1 cellular context compared by ENCODE assay signal in the genomic region with DNA sequence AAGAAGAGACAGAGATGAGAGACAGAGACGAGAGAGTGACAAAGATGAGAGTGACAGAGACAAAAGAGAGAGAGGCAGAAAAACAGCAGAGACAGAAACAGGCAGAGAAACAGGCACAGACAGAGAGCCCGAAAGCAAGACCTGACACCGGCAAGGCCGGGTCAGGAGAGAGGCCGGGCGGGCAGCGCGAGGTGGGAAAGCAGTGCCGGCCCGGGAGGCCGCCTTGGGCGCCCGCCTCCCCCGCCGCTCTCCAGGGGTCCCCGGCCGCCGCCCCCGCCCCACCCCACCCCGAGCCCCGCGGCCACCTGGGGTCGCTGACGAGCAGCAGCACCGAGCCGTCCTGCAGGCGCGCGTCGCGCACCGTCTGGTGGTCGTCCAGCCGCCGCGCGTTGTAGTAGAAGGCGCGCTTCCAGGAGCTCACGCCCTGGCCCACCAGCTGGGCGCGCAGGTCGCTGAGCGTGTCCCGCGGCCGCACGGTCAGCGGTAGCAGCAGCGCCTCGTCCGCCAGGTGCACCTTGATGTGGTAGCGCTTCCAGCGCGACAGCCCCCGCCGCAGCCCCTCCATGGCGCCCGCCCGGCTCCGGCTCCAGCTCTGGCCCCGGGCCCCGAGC.
TF ChIP-seq lines count a peak whose summit lies in the region.

A gene (minus strand): TSS at position 594 of the 611 bp plus-strand sequence.

TF ChIP-seq in HCT116, 20 proteins besides CTCF, POLR2A, EP300 and RAD21 (continued from another document):
- TF ChIP-seq SIN3A (IDR thresholded peaks at IDR 0.05; ENCODE audit: low read depth): no peak
- no peak for TF ChIP-seq JUND (IDR thresholded peaks at IDR 0.05)
- no peak for TF ChIP-seq EZH2phosphoT487 (IDR thresholded peaks at IDR 0.05; ENCODE audit: borderline replicate concordance)
- TF ChIP-seq SP1 (IDR thresholded peaks at IDR 0.05; ENCODE audit: low read depth): no peak
- TF ChIP-seq, protein P1, sequence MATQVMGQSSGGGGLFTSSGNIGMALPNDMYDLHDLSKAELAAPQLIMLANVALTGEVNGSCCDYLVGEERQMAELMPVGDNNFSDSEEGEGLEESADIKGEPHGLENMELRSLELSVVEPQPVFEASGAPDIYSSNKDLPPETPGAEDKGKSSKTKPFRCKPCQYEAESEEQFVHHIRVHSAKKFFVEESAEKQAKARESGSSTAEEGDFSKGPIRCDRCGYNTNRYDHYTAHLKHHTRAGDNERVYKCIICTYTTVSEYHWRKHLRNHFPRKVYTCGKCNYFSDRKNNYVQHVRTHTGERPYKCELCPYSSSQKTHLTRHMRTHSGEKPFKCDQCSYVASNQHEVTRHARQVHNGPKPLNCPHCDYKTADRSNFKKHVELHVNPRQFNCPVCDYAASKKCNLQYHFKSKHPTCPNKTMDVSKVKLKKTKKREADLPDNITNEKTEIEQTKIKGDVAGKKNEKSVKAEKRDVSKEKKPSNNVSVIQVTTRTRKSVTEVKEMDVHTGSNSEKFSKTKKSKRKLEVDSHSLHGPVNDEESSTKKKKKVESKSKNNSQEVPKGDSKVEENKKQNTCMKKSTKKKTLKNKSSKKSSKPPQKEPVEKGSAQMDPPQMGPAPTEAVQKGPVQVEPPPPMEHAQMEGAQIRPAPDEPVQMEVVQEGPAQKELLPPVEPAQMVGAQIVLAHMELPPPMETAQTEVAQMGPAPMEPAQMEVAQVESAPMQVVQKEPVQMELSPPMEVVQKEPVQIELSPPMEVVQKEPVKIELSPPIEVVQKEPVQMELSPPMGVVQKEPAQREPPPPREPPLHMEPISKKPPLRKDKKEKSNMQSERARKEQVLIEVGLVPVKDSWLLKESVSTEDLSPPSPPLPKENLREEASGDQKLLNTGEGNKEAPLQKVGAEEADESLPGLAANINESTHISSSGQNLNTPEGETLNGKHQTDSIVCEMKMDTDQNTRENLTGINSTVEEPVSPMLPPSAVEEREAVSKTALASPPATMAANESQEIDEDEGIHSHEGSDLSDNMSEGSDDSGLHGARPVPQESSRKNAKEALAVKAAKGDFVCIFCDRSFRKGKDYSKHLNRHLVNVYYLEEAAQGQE (IDR thresholded peaks at IDR 0.05; ENCODE audit: low read depth): no peak
- TF ChIP-seq, protein P2, sequence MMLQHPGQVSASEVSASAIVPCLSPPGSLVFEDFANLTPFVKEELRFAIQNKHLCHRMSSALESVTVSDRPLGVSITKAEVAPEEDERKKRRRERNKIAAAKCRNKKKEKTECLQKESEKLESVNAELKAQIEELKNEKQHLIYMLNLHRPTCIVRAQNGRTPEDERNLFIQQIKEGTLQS (IDR thresholded peaks at IDR 0.05): no peak
- no peak for TF ChIP-seq ELF1 (IDR thresholded peaks at IDR 0.05; ENCODE audit: borderline replicate concordance, low read depth)
- no peak for TF ChIP-seq EGR1 (IDR thresholded peaks at IDR 0.05; ENCODE audit: low read depth)
- no peak for TF ChIP-seq CBX3 (IDR thresholded peaks at IDR 0.05; ENCODE audit: low read depth)
- 0 out of 2 replicates have a peak, but pooled peaks have one; percentile 11 for TF ChIP-seq ZFX (IDR thresholded peaks at IDR 0.05)
